ENCODE assay signal across 35 cellular contexts in the genomic region with DNA sequence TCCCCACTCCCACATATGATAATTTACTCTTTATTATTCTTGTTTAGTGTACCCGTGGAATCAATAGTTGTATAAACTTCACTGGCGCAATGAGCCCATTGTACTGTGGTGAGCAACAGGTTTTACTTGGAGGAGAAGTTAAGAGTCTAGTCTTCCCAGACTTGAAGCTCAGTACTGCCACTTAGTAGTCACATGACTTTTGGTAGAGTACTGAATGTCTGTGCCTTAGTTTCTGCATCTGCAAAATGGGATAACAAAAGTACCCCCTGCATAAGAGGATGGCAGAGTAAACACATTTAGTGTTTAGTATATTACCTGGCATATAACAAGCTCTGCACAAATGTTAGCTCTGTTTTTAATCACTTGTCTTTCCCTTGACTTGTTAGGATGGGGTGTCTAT.
"Had no signal": no experiment of that assay in that cellular context is flagged by ENCODE, and none has a peak within 500 bp of the region (broad histone marks: within the 10 kb centered on the region; RNA-seq: fewer than 3 reads in every experiment).

No MANE protein-coding gene starts in this region.

- H3K4me2 ChIP-seq: KMS-11 had no signal

- H3K9me3 ChIP-seq: MG63 had no signal

- DNase-seq: Karpas-422, Kasumi-1, MG63, MM.1S, MV-4-11, NCI-H1048, NCI-H1092, NCI-H1092 treated with DMSO at 0.1 percent for 48 hours, NCI-H1105, NCI-H1105 treated with DMSO at 0.1 percent for 48 hours, NCI-H1417, NCI-H1417 treated with DMSO at 0.1 percent for 48 hours, NCI-H1436, NCI-H1436 treated with DMSO at 0.1 percent for 48 hours, NCI-H146, NCI-H1694, NCI-H1694 treated with DMSO at 0.1 percent for 48 hours, NCI-H187, NCI-H187 treated with DMSO at 0.1 percent for 48 hours, NCI-H1930, NCI-H2029, NCI-H2029 treated with DMSO at 0.1 percent for 48 hours, NCI-H2081, NCI-H2081 treated with DMSO at 0.1 percent for 48 hours, NCI-H2107, NCI-H2171, NCI-H2171 treated with DMSO at 0.1 percent for 48 hours, NCI-H2227 treated with DMSO at 0.1 percent for 48 hours, NCI-H226, NCI-H345, NCI-H446, NCI-H446 treated with DMSO at 0.1 percent for 48 hours, NCI-H510A, NCI-H510A treated with DMSO at 0.1 percent for 48 hours had no signal

- H3K9ac ChIP-seq: KMS-11 had no signal

- H3K27ac ChIP-seq: KMS-11 had no signal

- H3K4me3 ChIP-seq: MG63 had no signal

- H3K27me3 ChIP-seq: MG63 had no signal

- H3K36me3 ChIP-seq: MG63 had no signal
